In genomic region chr3:65945953-65946352, GRCh38 we compare ENCODE assay signal across 19 cellular contexts.
DNase-seq lines count a peak whose midpoint lies in the region; ATAC-seq and TF ChIP-seq lines count a peak whose summit lies in the region.
"Had no signal": no experiment of that assay in that cellular context is flagged by ENCODE, and none has a peak within 500 bp of the region (broad histone marks: within the 10 kb centered on the region; RNA-seq: fewer than 3 reads in every experiment).

No MANE protein-coding gene starts in this region.

- TF ChIP-seq EP300 in esophagus muscularis mucosa (IDR thresholded peaks at IDR 0.05), result no peak

- peak overlapping the region; percentile 73 for H3K27ac ChIP-seq in left ventricle myocardium inferior (replicated peaks)
- H3K27ac ChIP-seq in esophagus muscularis mucosa (replicated peaks in 1 of 4), result peak overlapping the region; percentile 8 to 40 (median 18)
- peak overlapping the region; percentile 54 for H3K27ac ChIP-seq in psoas muscle
- H3K27ac ChIP-seq in uterus, result peak overlapping the region; percentile 13 to 65
- H3K27ac ChIP-seq in dorsolateral prefrontal cortex, result no peak overlapping the region
- H3K27ac ChIP-seq: A549, BLaER1, PC-9 had no signal

- ATAC-seq in Right ventricle myocardium superior (ENCODE audit: poor library complexity), result no peak
- no peak for ATAC-seq in psoas muscle
- no peak for ATAC-seq in GM21423 (IDR thresholded peaks at IDR 0.05; ENCODE audit: unreplicated experiment)
- ATAC-seq in GM18505 (IDR thresholded peaks at IDR 0.05; ENCODE audit: unreplicated experiment), result no peak
- ATAC-seq: A549; activated CD8-positive, alpha-beta memory T cell treated with anti-CD3 and anti-CD28 coated beads, Interleukin-2, amount 10 ng/mL, durations not matched to agents 7 days and 5 days; activated naive CD4-positive, alpha-beta T cell treated with anti-CD3 and anti-CD28 coated beads, Interleukin-2, amount 50 U/mL, for 72 hours; naive thymus-derived CD4-positive, alpha-beta T cell had no signal

- H3K36me3 ChIP-seq in left ventricle myocardium inferior (no peaks in the 10 kb centered on the region), esophagus muscularis mucosa (no peaks in the 10 kb centered on the region), psoas muscle (ENCODE audit: insufficient read depth in 1 of 2, low read depth in 1 of 2) (no peaks in the 10 kb centered on the region), uterus (no peaks in the 10 kb centered on the region)
- H3K36me3 ChIP-seq: BLaER1, sigmoid colon had no signal

- intact Hi-C loops in left ventricle myocardium inferior (cut with micrococcal nuclease) (no loop called here), Right ventricle myocardium superior (cut with DNase I) (no loop called here), esophagus muscularis mucosa (cut with DNase I) (no loop called here), psoas muscle (cut with DNase I) (no loop called here), uterus (cut with DNase I; ENCODE audit: low total_unique reads) (no loop called here), dorsolateral prefrontal cortex (cut with DNase I) (no loop called here)

- TF ChIP-seq CTCF in left ventricle myocardium inferior (IDR thresholded peaks at IDR 0.05; ENCODE audit: borderline replicate concordance), result no peak
- TF ChIP-seq CTCF in esophagus muscularis mucosa (IDR thresholded peaks at IDR 0.05), result no peak
- TF ChIP-seq CTCF in psoas muscle (IDR thresholded peaks at IDR 0.05), result no peak
- no peak for TF ChIP-seq CTCF in uterus (IDR thresholded peaks at IDR 0.05)
- no peak for TF ChIP-seq CTCF in dorsolateral prefrontal cortex (IDR thresholded peaks at IDR 0.05 in 54 of 56, conservative IDR thresholded peaks at IDR 0.05 in 2 of 56; ENCODE audit: low read depth in 1 of 56, partially characterized antibody in 56 of 56)

- no peak for DNase-seq in left ventricle myocardium inferior
- no peak for DNase-seq in Right ventricle myocardium superior
- DNase-seq in esophagus muscularis mucosa (ENCODE audit: extremely low spot score), result no peak
- no peak for DNase-seq in psoas muscle
- no peak for DNase-seq in uterus
- no peak for DNase-seq in dorsolateral prefrontal cortex
- DNase-seq: activated CD4-positive, alpha-beta T cell treated with anti-CD3 and anti-CD28 coated beads, Interleukin-2, amount 10 ng/mL, durations not matched to agents 24 days and 14 days; activated CD8-positive, alpha-beta memory T cell treated with anti-CD3 and anti-CD28 coated beads, Interleukin-2, amount 10 ng/mL, durations not matched to agents 7 days and 5 days; naive thymus-derived CD4-positive, alpha-beta T cell; NCI-H1694 treated with DMSO at 0.1 percent for 48 hours; PC-9; sigmoid colon; stimulated activated CD4-positive, alpha-beta T cell treated with anti-CD3 and anti-CD28 coated beads, Interleukin-1b, Interleukin-23, amount 100 ng/mL, for 48 hours; stimulated activated naive CD4-positive, alpha-beta T cell had no signal

- TF ChIP-seq POLR2A in esophagus muscularis mucosa (IDR thresholded peaks at IDR 0.05; ENCODE audit: low read depth), result no peak
- TF ChIP-seq POLR2A in uterus (IDR thresholded peaks at IDR 0.05), result no peak
- no peak for TF ChIP-seq POLR2A in GM18505 (IDR thresholded peaks at IDR 0.05; ENCODE audit: borderline replicate concordance, extremely low read depth, insufficient read depth, insufficient read length)

- 65% methylated on average over 6 of the region's 6 CpGs for WGBS in esophagus muscularis mucosa
- WGBS in psoas muscle, 3 donors, result 74 to 86% (median 75%) methylated on average over 6 of the region's 6 CpGs

- no peaks in the 10 kb centered on the region for H3K27me3 ChIP-seq in left ventricle myocardium inferior (ENCODE audit: low read depth)
- no peaks in the 10 kb centered on the region for H3K27me3 ChIP-seq in esophagus muscularis mucosa
- H3K27me3 ChIP-seq in psoas muscle (ENCODE audit: insufficient read depth in 3 of 3, low read length in 2 of 3), result no peaks in the 10 kb centered on the region
- no peaks in the 10 kb centered on the region for H3K27me3 ChIP-seq in uterus
- no peaks in the 10 kb centered on the region for H3K27me3 ChIP-seq in dorsolateral prefrontal cortex
- H3K27me3 ChIP-seq: BLaER1, sigmoid colon had no signal

- H3K4me1 ChIP-seq in left ventricle myocardium inferior, result peaks cover 79% of the 10 kb centered on the region
- H3K4me1 ChIP-seq in esophagus muscularis mucosa, result peaks cover under 1 to 41% (median 8%) of the 10 kb centered on the region in 4 donors
- peaks cover 26% of the 10 kb centered on the region for H3K4me1 ChIP-seq in psoas muscle
- H3K4me1 ChIP-seq in uterus, result no peaks in the 10 kb centered on the region

- H3K4me3 ChIP-seq in left ventricle myocardium inferior, result no peak overlapping the region
- H3K4me3 ChIP-seq in esophagus muscularis mucosa, result no peak overlapping the region
- no peak overlapping the region for H3K4me3 ChIP-seq in psoas muscle
- no peak overlapping the region for H3K4me3 ChIP-seq in uterus
- H3K4me3 ChIP-seq in dorsolateral prefrontal cortex, result no peak overlapping the region
- H3K4me3 ChIP-seq: A549, BLaER1, PC-9, sigmoid colon had no signal

- H3K9me3 ChIP-seq in left ventricle myocardium inferior (replicated peaks) (no peaks in the 10 kb centered on the region), esophagus muscularis mucosa (no peaks in the 10 kb centered on the region), psoas muscle (no peaks in the 10 kb centered on the region), uterus (no peaks in the 10 kb centered on the region)
- H3K9me3 ChIP-seq: A549, BLaER1, sigmoid colon had no signal

Comparison
In these comparisons a context has a peak if more than half of its experiments do, and no peak if none do; other contexts are left out.
1. H3K27ac ChIP-seq: peak in left ventricle myocardium inferior (single experiment), esophagus muscularis mucosa (4 of 4), psoas muscle (single experiment) and uterus (2 of 2); none in dorsolateral prefrontal cortex (0 of 59).